ENCODE assay signal across 8 cellular contexts in genomic region chr2:71100195-71100964, GRCh38. TPM values are rescaled to one million over a fixed set of nuclear protein-coding genes. Genes with fewer than 3 reads are reported as not detected.
DNase-seq lines count a peak whose midpoint lies in the region; ATAC-seq, FAIRE-seq and TF ChIP-seq lines count a peak whose summit lies in the region.

No MANE protein-coding gene starts in this region.

- no peaks in the 10 kb centered on the region for H3K36me3 ChIP-seq in PC-9 (ENCODE audit: low read depth)

- H3K4me1 ChIP-seq in PC-9 (replicated peaks; ENCODE audit: insufficient read depth): no peaks in the 10 kb centered on the region

- H4K20me1 ChIP-seq in PC-9 (ENCODE audit: insufficient read depth): no peaks in the 10 kb centered on the region

- no TSS peak for BruUV-seq in PC-9 (replicated peaks; lab: Mats Ljungman, UMichigan)

- H3K4me2 ChIP-seq in PC-9: peak overlapping the region; percentile 6; the same call in 1 of the 2 replicates

- CTCF ChIA-PET in PC-9 (lab: Charles Lee): interaction anchor here (0.6 to 1.2 kb wide), 4 partner anchors 21 to 77 kb away, joined by 3 to 4 read pairs (median 3); no protein-coding TSS in a partner anchor

- H3K36me3 Mint-ChIP-seq in activated T-helper 17 cell treated with anti-CD3 and anti-CD28 coated beads, Interleukin-2, amount 50 U/mL, for 72 hours (ENCODE audit: low read depth): no peaks in the 10 kb centered on the region

- H3K27me3 Mint-ChIP-seq in activated T-helper 17 cell treated with anti-CD3 and anti-CD28 coated beads, Interleukin-2, amount 50 U/mL, for 72 hours: peaks cover 3% of the 10 kb centered on the region

- peaks cover 6% of the 10 kb centered on the region; the same call in 1 of the 2 replicates for H3K9me3 ChIP-seq in PC-9 (ENCODE audit: insufficient read depth, low read depth)

- no peak overlapping the region for H3K4me3 Mint-ChIP-seq in activated T-helper 17 cell treated with anti-CD3 and anti-CD28 coated beads, Interleukin-2, amount 50 U/mL, for 72 hours

- no peak overlapping the region for H3K27ac Mint-ChIP-seq in activated T-helper 17 cell treated with anti-CD3 and anti-CD28 coated beads, Interleukin-2, amount 50 U/mL, for 72 hours

- intact Hi-C loops in PC-9 (cut with micrococcal nuclease; ENCODE audit: unreplicated experiment): loop anchor here (1.0 kb wide), 1 partner anchor 77 kb away; no protein-coding TSS in a partner anchor
- intact Hi-C loops in posterior vena cava (cut with DNase I): no loop called here

- no peaks in the 10 kb centered on the region for H3K27me3 ChIP-seq in PC-9 (ENCODE audit: insufficient read depth, low read depth)

- H3K27ac ChIP-seq in PC-9: no peak overlapping the region

- DNase-seq in EL (peak; percentile 60), HTR-8/SVneo (ENCODE audit: insufficient read length, low spot score) (peak; percentile 86), PC-9 (peak; percentile 39 to 53), germinal center (ENCODE audit: low spot score) (peak; percentile 63), posterior vena cava (ENCODE audit: low spot score) (peak; percentile 84), NK-92 (lab: John Stamatoyannopoulos, UW; ENCODE audit: unreplicated experiment) (no peak)
- no peak for DNase-seq in NK-92 treated with Interleukin-12 subunit alpha and Interleukin-12 subunit beta, amount 100 ng/mL, for 24 hours (lab: John Stamatoyannopoulos, UW)

- POLR2A ChIA-PET in PC-9 (lab: Charles Lee; ENCODE audit: unreplicated experiment): interaction anchor here (0.6 kb wide), 1 partner anchor 43 kb away, joined by 6 read pairs; no protein-coding TSS in a partner anchor

- FAIRE-seq in HTR-8/SVneo (lab: Jason Lieb, UNC): peak; percentile 20

- peak overlapping the region; percentile 68; the same call in 1 of the 2 replicates for H2AFZ ChIP-seq in PC-9

- H3K4me3 ChIP-seq in PC-9: no peak overlapping the region

- peaks cover 2% of the 10 kb centered on the region for H3K9me3 Mint-ChIP-seq in activated T-helper 17 cell treated with anti-CD3 and anti-CD28 coated beads, Interleukin-2, amount 50 U/mL, for 72 hours

- H3F3A ChIP-seq in PC-9 (ENCODE audit: insufficient read depth, low read depth): no peaks in the 10 kb centered on the region

- no peaks in the 10 kb centered on the region for H3K79me2 ChIP-seq in PC-9 (ENCODE audit: low read depth)

- H3K9me2 ChIP-seq in PC-9 (ENCODE audit: insufficient read depth): no peaks in the 10 kb centered on the region

- TF ChIP-seq CTCF in PC-9 (conservative IDR thresholded peaks at IDR 0.05): peak; percentile 79

- ATAC-seq in activated T-helper 17 cell treated with anti-CD3 and anti-CD28 coated beads, Interleukin-2, amount 50 U/mL, for 72 hours (replicated peaks): peak; percentile 64

- H3K4me1 Mint-ChIP-seq in activated T-helper 17 cell treated with anti-CD3 and anti-CD28 coated beads, Interleukin-2, amount 50 U/mL, for 72 hours: no peaks in the 10 kb centered on the region

RNA-seq across cellular contexts. Expression of gene MCEE, which starts 29.6 kb away (rescaled TPM):
- total RNA-seq in PC-9 (2021) (12.5 and 15.8 TPM in 2 replicates), posterior vena cava (10 to 100 TPM; 21.3 to 22.6 TPM)
- total RNA-seq in activated T-helper 17 cell treated with anti-CD3 and anti-CD28 coated beads, Interleukin-2, amount 50 U/mL, for 72 hours: 10 to 100 TPM; 14.1 to 15.6 TPM

RNA-seq across cellular contexts. Expression of gene MPHOSPH10, which starts 30.1 kb away (rescaled TPM):
- total RNA-seq in PC-9 (2021) (16.0 and 26.9 TPM in 2 replicates), posterior vena cava (10 to 100 TPM; 26.3 to 28.3 TPM)
- total RNA-seq in activated T-helper 17 cell treated with anti-CD3 and anti-CD28 coated beads, Interleukin-2, amount 50 U/mL, for 72 hours: 10 to 100 TPM; 26.7 to 44.0 TPM

RNA-seq across cellular contexts. Expression of gene NAGK, which starts 31.9 kb away (rescaled TPM):
- total RNA-seq in PC-9 (2021) (32.6 and 34.1 TPM in 2 replicates), posterior vena cava (10 to 100 TPM; 89.5 to 90.9 TPM)
- 10 to 100 TPM; 44.1 to 55.4 TPM for total RNA-seq in activated T-helper 17 cell treated with anti-CD3 and anti-CD28 coated beads, Interleukin-2, amount 50 U/mL, for 72 hours

Comparison
In these comparisons a context has a peak if more than half of its experiments do, and no peak if none do; other contexts are left out.
1. DNase-seq: peak in EL (single experiment), HTR-8/SVneo (single experiment), PC-9 (2 of 2), germinal center (single experiment) and posterior vena cava (single experiment); none in NK-92 (single experiment) and NK-92 treated with Interleukin-12 subunit alpha and Interleukin-12 subunit beta, amount 100 ng/mL, for 24 hours (single experiment).